Comparison of ENCODE assay signal across 3 cellular contexts in the genomic region with DNA sequence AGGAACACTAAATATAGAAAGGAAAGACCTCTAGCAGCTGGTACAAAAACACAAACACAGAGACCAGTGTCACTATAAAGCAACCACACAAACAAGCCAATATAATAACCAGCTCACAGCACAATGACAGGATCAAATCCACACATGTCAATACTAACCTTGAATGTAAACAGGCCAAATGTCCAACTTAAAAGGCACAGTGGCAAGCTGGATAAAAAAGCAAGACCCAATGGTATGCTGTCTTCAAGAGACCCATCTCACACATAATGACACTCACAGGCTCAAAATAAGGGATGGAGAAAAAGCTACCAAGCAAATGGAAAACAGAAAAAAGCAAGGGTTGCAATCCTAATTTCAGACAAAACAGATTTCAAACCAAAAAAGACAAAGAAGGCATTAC. TPM values are rescaled to one million over a fixed set of nuclear protein-coding genes. Genes with fewer than 3 reads are reported as not detected.
DNase-seq lines count a peak whose midpoint lies in the region; FAIRE-seq and TF ChIP-seq lines count a peak whose summit lies in the region.
"Not testable (repeated sequence)": the region's sequence is repeated elsewhere in the genome, so short reads cannot be mapped to it uniquely, and the experiment has no call there.

No MANE protein-coding gene starts in this region.

- POLR2A ChIA-PET in HEK293 (lab: Yijun Ruan, JAX) = not testable (repeated sequence)

- TF ChIP-seq CTCF in HEK293 (tag by site-specific recombination; IDR thresholded peaks at IDR 0.05) = not testable (repeated sequence)

- not testable (repeated sequence) for DNase-seq in HTR-8/SVneo (ENCODE audit: insufficient read length, low spot score)
- peak; percentile 36 for DNase-seq in myocyte (ENCODE audit: low read depth)

- peak; percentile 76 for FAIRE-seq in HTR-8/SVneo (lab: Jason Lieb, UNC)

- not testable (repeated sequence) for H3K4me3 ChIP-seq in HEK293 (ENCODE audit: low read depth, low read length)

- not testable (repeated sequence) for H3K36me3 ChIP-seq in HEK293 (ENCODE audit: control insufficient read depth in 2 of 2, insufficient read depth in 1 of 2, low read length in 2 of 2)

- H3K4me1 ChIP-seq in HEK293 (ENCODE audit: control insufficient read depth, insufficient read depth, low read length) = not testable (repeated sequence)

- H3K27ac ChIP-seq in HEK293 (ENCODE audit: extremely low read depth, low read depth, low read length) = not testable (repeated sequence)

- H3K9me3 ChIP-seq in HEK293 (ENCODE audit: control insufficient read depth, insufficient read depth, low read depth, low read length) = not testable (repeated sequence)

- CTCF ChIA-PET in HEK293 (lab: Yijun Ruan, JAX) = not testable (repeated sequence)

TF ChIP-seq in HEK293, 187 proteins besides CTCF, POLR2A, EP300 and RAD21:
- TF ChIP-seq ZNF529 (tag by site-specific recombination; IDR thresholded peaks at IDR 0.05; ENCODE audit: insufficient replicate concordance) (peak; percentile 89), SETDB1 (IDR thresholded peaks at IDR 0.05; ENCODE audit: insufficient read length, low read length) (peak; percentile 78)

RNA-seq across cellular contexts. Expression of gene PTGER4, which starts 22.3 kb away (rescaled TPM):
- 58.6 and 59.5 TPM in 2 replicates for total RNA-seq in myocyte
- polyA plus RNA-seq in myocyte (2012) = 5.6 TPM

RNA-seq across cellular contexts. Expression of gene TTC33, which starts 53.7 kb away (rescaled TPM):
- 26.7 and 33.5 TPM in 2 replicates for total RNA-seq in myocyte
- 10.4 TPM for polyA plus RNA-seq in myocyte (2012)
